Comparison of ENCODE assay signal across 8 cellular contexts in genomic region chr7:111560773-111561658, GRCh38. TPM values are rescaled to one million over a fixed set of nuclear protein-coding genes. Genes with fewer than 3 reads are reported as not detected.
DNase-seq lines count a peak whose midpoint lies in the region; ATAC-seq, FAIRE-seq and TF ChIP-seq lines count a peak whose summit lies in the region.

No MANE protein-coding gene starts in this region.

- TF ChIP-seq CTCF in heart right ventricle (IDR thresholded peaks at IDR 0.05) (no peak), pancreas (IDR thresholded peaks at IDR 0.05) (no peak)

- in situ Hi-C loops in SK-MEL-5 (cut with HindIII; ENCODE audit: low pct_unique_long_range_greater_than_20kb, low sequenced_read_pairs), result no loop called here

- H3K4me3 ChIP-seq in heart right ventricle (peak overlapping the region in 9 of 10 donors; percentile 73 to 89 (median 82)), pancreas (peak overlapping the region; percentile 67 to 88 (median 74))

- no peak for FAIRE-seq in pancreas (lab: Jason Lieb, UNC)
- no peak for FAIRE-seq in H54 (lab: Jason Lieb, UNC)

- H3K27ac ChIP-seq in heart right ventricle, result peak overlapping the region in 5 of 10 donors; percentile 80 to 90 (median 87)
- peak overlapping the region; percentile 73 to 96 (median 94) for H3K27ac ChIP-seq in pancreas

- H3K9me3 ChIP-seq in heart right ventricle (no peaks in the 10 kb centered on the region), pancreas (no peaks in the 10 kb centered on the region)

- ATAC-seq in heart right ventricle (peak in 1 of 8 donors; percentile 3), left ventricle myocardium superior (no peak), pancreas (peak; percentile 11 to 28 (median 13)), GM18873 (IDR thresholded peaks at IDR 0.05; ENCODE audit: low FRiP score, unreplicated experiment) (no peak)

- DNase-seq in heart right ventricle (no peak), left ventricle myocardium superior (no peak), SK-MEL-5 (ENCODE audit: low read depth, low spot score) (peak; percentile 37), fibroblast of gingiva (ENCODE audit: low read depth) (peak; percentile 22), pancreas (peak in 1 of 6 donors; percentile 8), islet precursor cell (no peak), H54 (ENCODE audit: insufficient read length, low spot score) (no peak)

- intact Hi-C loops in heart right ventricle (cut with DNase I), result loop anchor here in 3 of 10 donors (5.0 to 10.0 kb wide), 4 partner anchors 174 to 894 kb away; partner anchors contain the start of genes IFRD1 (in 1 of the 3) and LRRN3 (in 1 of the 3)
- intact Hi-C loops in left ventricle myocardium superior (cut with micrococcal nuclease), result no loop called here
- intact Hi-C loops in pancreas (cut with DNase I), result no loop called here

- TF ChIP-seq POLR2A in H54 (IDR thresholded peaks at IDR 0.05; ENCODE audit: low read depth, low read length), result no peak

- H3K36me3 ChIP-seq in heart right ventricle (peaks cover 0 to 19% (median 0%) of the 10 kb centered on the region in 9 donors), pancreas (no peaks in the 10 kb centered on the region)

- H3K4me1 ChIP-seq in heart right ventricle (peaks cover 6 to 24% (median 17%) of the 10 kb centered on the region in 9 donors), pancreas (peaks cover 0 to 27% (median 24%) of the 10 kb centered on the region in 3 donors)

- no peaks in the 10 kb centered on the region for H3K27me3 ChIP-seq in heart right ventricle
- no peaks in the 10 kb centered on the region for H3K27me3 ChIP-seq in pancreas

- WGBS in heart right ventricle, 2 donors, result 30 to 32% methylated on average over 4 of the region's 4 CpGs
- 7 to 11% methylated on average over 4 of the region's 4 CpGs for WGBS in pancreas, 2 donors

RNA-seq across cellular contexts. Expression of gene IMMP2L, which starts 1.3 kb away (rescaled TPM):
- total RNA-seq in heart right ventricle, result 10 to 100 TPM; 12.4 to 20.8 (median 17.5) TPM
- polyA plus RNA-seq in heart right ventricle, result 10 to 100 TPM in 1 of 2 donors, 1 to 10 TPM in 1; 4.3 to 12.7 TPM
- total RNA-seq in left ventricle myocardium superior, result 17.1 TPM
- 58.2 and 64.9 TPM in 2 replicates for total RNA-seq in SK-MEL-5 (2014; rRNA removed; shearing (Covaris generic))
- 22.0 and 26.4 TPM in 2 replicates for polyA plus RNA-seq in SK-MEL-5 (2015; cell fraction: cytosol; rRNA removed)
- polyA plus RNA-seq in SK-MEL-5 (2015; cell fraction: nucleus; rRNA removed), result 16.4 and 19.0 TPM in 2 replicates
- total RNA-seq in pancreas, result 10 to 100 TPM in 4 of 6 donors, 1 to 10 TPM in 2; 7.3 to 23.7 (median 11.5) TPM
- 10 to 100 TPM; 27.1 to 30.0 TPM for polyA plus RNA-seq in pancreas

Comparison
In these comparisons a context has a peak if more than half of its experiments do, and no peak if none do; other contexts are left out.
1. ATAC-seq: peak in pancreas (4 of 4); none in left ventricle myocardium superior (single experiment) and GM18873 (single experiment).
2. DNase-seq: peak in SK-MEL-5 (single experiment) and fibroblast of gingiva (single experiment); none in heart right ventricle (0 of 2), left ventricle myocardium superior (single experiment), islet precursor cell (single experiment) and H54 (single experiment).